Comparison of ENCODE assay signal across 2 cellular contexts in the genomic region with DNA sequence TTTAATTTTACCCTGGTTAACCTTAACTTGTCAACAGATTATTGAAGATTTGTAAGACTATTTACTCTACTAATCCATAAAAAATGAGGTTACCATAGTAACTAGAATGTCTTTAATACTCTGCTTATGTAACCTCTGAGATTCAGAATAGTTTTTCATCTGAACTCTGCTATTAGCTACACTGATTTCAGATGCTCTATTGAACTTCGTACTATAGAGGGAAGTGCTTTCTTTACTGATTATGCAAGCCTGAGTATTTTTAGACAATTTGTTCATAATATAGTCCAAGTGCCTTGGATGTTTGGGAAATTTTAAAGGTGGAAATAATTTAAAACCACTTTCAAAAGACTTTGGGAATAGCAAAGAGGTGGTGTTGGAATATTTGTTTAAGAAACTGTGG.
TF ChIP-seq lines count a peak whose summit lies in the region.

No MANE protein-coding gene starts in this region.

TF ChIP-seq in liver, 16 proteins besides CTCF, POLR2A, EP300 and RAD21 (continued from another document):
- TF ChIP-seq HNF4G (IDR thresholded peaks at IDR 0.05) (peak; percentile 87), SP1 (IDR thresholded peaks at IDR 0.05) (peak; percentile 86), NR2F2 (IDR thresholded peaks at IDR 0.05) (no peak), RXRA (IDR thresholded peaks at IDR 0.05) (peak; percentile 74 to 77), FOXA1 (IDR thresholded peaks at IDR 0.05) (no peak), GABPA (IDR thresholded peaks at IDR 0.05 in 1 of 2, conservative IDR thresholded peaks at IDR 0.05 in 1 of 2) (no peak), JUND (IDR thresholded peaks at IDR 0.05) (peak; percentile 90), FOXA2 (IDR thresholded peaks at IDR 0.05) (peak; percentile 20)
- TF ChIP-seq, protein P1, sequence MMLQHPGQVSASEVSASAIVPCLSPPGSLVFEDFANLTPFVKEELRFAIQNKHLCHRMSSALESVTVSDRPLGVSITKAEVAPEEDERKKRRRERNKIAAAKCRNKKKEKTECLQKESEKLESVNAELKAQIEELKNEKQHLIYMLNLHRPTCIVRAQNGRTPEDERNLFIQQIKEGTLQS (IDR thresholded peaks at IDR 0.05) = peak; percentile 83
- TF ChIP-seq, protein P2, sequence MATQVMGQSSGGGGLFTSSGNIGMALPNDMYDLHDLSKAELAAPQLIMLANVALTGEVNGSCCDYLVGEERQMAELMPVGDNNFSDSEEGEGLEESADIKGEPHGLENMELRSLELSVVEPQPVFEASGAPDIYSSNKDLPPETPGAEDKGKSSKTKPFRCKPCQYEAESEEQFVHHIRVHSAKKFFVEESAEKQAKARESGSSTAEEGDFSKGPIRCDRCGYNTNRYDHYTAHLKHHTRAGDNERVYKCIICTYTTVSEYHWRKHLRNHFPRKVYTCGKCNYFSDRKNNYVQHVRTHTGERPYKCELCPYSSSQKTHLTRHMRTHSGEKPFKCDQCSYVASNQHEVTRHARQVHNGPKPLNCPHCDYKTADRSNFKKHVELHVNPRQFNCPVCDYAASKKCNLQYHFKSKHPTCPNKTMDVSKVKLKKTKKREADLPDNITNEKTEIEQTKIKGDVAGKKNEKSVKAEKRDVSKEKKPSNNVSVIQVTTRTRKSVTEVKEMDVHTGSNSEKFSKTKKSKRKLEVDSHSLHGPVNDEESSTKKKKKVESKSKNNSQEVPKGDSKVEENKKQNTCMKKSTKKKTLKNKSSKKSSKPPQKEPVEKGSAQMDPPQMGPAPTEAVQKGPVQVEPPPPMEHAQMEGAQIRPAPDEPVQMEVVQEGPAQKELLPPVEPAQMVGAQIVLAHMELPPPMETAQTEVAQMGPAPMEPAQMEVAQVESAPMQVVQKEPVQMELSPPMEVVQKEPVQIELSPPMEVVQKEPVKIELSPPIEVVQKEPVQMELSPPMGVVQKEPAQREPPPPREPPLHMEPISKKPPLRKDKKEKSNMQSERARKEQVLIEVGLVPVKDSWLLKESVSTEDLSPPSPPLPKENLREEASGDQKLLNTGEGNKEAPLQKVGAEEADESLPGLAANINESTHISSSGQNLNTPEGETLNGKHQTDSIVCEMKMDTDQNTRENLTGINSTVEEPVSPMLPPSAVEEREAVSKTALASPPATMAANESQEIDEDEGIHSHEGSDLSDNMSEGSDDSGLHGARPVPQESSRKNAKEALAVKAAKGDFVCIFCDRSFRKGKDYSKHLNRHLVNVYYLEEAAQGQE (IDR thresholded peaks at IDR 0.05) = peak; percentile 32

TF ChIP-seq in HepG2, 621 proteins besides CTCF, POLR2A, EP300 and RAD21 (continued from another document):
- TF ChIP-seq, protein P3, sequence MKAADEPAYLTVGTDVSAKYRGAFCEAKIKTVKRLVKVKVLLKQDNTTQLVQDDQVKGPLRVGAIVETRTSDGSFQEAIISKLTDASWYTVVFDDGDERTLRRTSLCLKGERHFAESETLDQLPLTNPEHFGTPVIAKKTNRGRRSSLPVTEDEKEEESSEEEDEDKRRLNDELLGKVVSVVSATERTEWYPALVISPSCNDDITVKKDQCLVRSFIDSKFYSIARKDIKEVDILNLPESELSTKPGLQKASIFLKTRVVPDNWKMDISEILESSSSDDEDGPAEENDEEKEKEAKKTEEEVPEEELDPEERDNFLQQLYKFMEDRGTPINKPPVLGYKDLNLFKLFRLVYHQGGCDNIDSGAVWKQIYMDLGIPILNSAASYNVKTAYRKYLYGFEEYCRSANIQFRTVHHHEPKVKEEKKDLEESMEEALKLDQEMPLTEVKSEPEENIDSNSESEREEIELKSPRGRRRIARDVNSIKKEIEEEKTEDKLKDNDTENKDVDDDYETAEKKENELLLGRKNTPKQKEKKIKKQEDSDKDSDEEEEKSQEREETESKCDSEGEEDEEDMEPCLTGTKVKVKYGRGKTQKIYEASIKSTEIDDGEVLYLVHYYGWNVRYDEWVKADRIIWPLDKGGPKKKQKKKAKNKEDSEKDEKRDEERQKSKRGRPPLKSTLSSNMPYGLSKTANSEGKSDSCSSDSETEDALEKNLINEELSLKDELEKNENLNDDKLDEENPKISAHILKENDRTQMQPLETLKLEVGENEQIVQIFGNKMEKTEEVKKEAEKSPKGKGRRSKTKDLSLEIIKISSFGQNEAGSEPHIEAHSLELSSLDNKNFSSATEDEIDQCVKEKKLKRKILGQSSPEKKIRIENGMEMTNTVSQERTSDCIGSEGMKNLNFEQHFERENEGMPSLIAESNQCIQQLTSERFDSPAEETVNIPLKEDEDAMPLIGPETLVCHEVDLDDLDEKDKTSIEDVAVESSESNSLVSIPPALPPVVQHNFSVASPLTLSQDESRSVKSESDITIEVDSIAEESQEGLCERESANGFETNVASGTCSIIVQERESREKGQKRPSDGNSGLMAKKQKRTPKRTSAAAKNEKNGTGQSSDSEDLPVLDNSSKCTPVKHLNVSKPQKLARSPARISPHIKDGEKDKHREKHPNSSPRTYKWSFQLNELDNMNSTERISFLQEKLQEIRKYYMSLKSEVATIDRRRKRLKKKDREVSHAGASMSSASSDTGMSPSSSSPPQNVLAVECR (CRISPR knock-in tag; IDR thresholded peaks at IDR 0.05; ENCODE audit: borderline replicate concordance) = no peak
- no peak for TF ChIP-seq ZNF343 (CRISPR knock-in tag; IDR thresholded peaks at IDR 0.05)
